In genomic region chr22:20937031-20937793, GRCh38 we compare ENCODE assay signal across 9 cellular contexts. TPM values are rescaled to one million over a fixed set of nuclear protein-coding genes. Genes with fewer than 3 reads are reported as not detected.
DNase-seq lines count a peak whose midpoint lies in the region; ATAC-seq and TF ChIP-seq lines count a peak whose summit lies in the region.
"Had no signal": no experiment of that assay in that cellular context is flagged by ENCODE, and none has a peak within 500 bp of the region (broad histone marks: within the 10 kb centered on the region; RNA-seq: fewer than 3 reads in every experiment).

No MANE protein-coding gene starts in this region.

- peaks cover 29% of the 10 kb centered on the region for H3K79me2 ChIP-seq in trophoblast cell (ENCODE audit: control insufficient read depth, insufficient read depth, low read length, poor library complexity)

- H3K9me3 Mint-ChIP-seq in Caco-2 (ENCODE audit: unreplicated experiment) (no peaks in the 10 kb centered on the region), IgD-negative memory B cell (no peaks in the 10 kb centered on the region)
- H3K9me3 Mint-ChIP-seq in effector memory CD8-positive, alpha-beta T cell: no peaks in the 10 kb centered on the region

- CTCF ChIA-PET in Caco-2 (lab: Charles Lee): interaction anchor here (0.8 to 1.9 kb wide), 4 partner anchors 14 to 52 kb away, joined by 3 to 11 read pairs (median 8); partner anchors contain the start of gene CRKL

- no peaks in the 10 kb centered on the region for H3K79me1 ChIP-seq in trophoblast cell (ENCODE audit: low read length)

- H2AK5ac ChIP-seq in trophoblast cell (ENCODE audit: low read length): no peak overlapping the region

- H3K18ac ChIP-seq in trophoblast cell (ENCODE audit: low read length): peak overlapping the region; percentile 69

- H3K4me1 ChIP-seq in Caco-2 (peaks cover 22% of the 10 kb centered on the region), trophoblast cell (ENCODE audit: control insufficient read depth in 1 of 2, insufficient read depth in 2 of 2, low read length in 2 of 2) (peaks cover 3 to 4% of the 10 kb centered on the region in 2 experiments)

- H3K36me3 ChIP-seq in Caco-2 (ENCODE audit: control insufficient read depth, insufficient read depth, low read length): peaks cover 1% of the 10 kb centered on the region
- peaks cover 24 to 30% of the 10 kb centered on the region in 2 experiments for H3K36me3 ChIP-seq in trophoblast cell (ENCODE audit: control insufficient read depth in 1 of 2, insufficient read depth in 2 of 2, low read length in 2 of 2)

- no TSS peak for BruUV-seq in Caco-2 (replicated peaks; lab: Mats Ljungman, UMichigan)

- no peak for TF ChIP-seq CTCF in Caco-2 (IDR thresholded peaks at IDR 0.05; ENCODE audit: insufficient read depth in 1 of 2, low read depth in 1 of 2, low read length in 1 of 2, severe bottlenecking in 1 of 2, unreplicated experiment in 1 of 2)

- H3K9me3 ChIP-seq in Caco-2 (no peaks in the 10 kb centered on the region), trophoblast cell (ENCODE audit: insufficient read depth, low read depth, low read length) (no peaks in the 10 kb centered on the region)

- ATAC-seq in effector memory CD8-positive, alpha-beta T cell (replicated peaks): no peak
- ATAC-seq in GM18858 (IDR thresholded peaks at IDR 0.05; ENCODE audit: unreplicated experiment): no peak

- H3K4me3 Mint-ChIP-seq in Caco-2 (ENCODE audit: unreplicated experiment) (peak overlapping the region; percentile 9), IgD-negative memory B cell (peak overlapping the region in 3 of 4 donors; percentile 25 to 68 (median 65))
- peak overlapping the region; percentile 69 for H3K4me3 Mint-ChIP-seq in effector memory CD8-positive, alpha-beta T cell

- no peak overlapping the region for H3K9ac ChIP-seq in trophoblast cell (ENCODE audit: low read length)

- H3K27me3 Mint-ChIP-seq in Caco-2 (ENCODE audit: insufficient read depth, unreplicated experiment): no peaks in the 10 kb centered on the region
- H3K27me3 Mint-ChIP-seq in IgD-negative memory B cell: no peaks in the 10 kb centered on the region
- no peaks in the 10 kb centered on the region for H3K27me3 Mint-ChIP-seq in effector memory CD8-positive, alpha-beta T cell

- H3K14ac ChIP-seq in trophoblast cell (ENCODE audit: low read length): no peak overlapping the region

- H3K27me3 ChIP-seq in Caco-2 (replicated peaks; ENCODE audit: control insufficient read depth, insufficient read depth, low read length): no peaks in the 10 kb centered on the region
- H3K27me3 ChIP-seq in trophoblast cell (ENCODE audit: insufficient read depth, low read length): no peaks in the 10 kb centered on the region

- peak overlapping the region; percentile 52 for H3K27ac Mint-ChIP-seq in Caco-2 (ENCODE audit: unreplicated experiment)
- peak overlapping the region in 1 of 3 donors; percentile 31 for H3K27ac Mint-ChIP-seq in IgD-negative memory B cell
- peak overlapping the region; percentile 15 to 27 for H3K27ac Mint-ChIP-seq in effector memory CD8-positive, alpha-beta T cell

- intact Hi-C loops in Caco-2 (cut with micrococcal nuclease; ENCODE audit: unreplicated experiment): no loop called here

- H3K4me1 Mint-ChIP-seq in Caco-2 (ENCODE audit: low read depth, unreplicated experiment) (peaks cover 28% of the 10 kb centered on the region), IgD-negative memory B cell (peaks cover 41 to 56% (median 50%) of the 10 kb centered on the region in 3 donors)
- peaks cover 52 to 81% of the 10 kb centered on the region in 2 donors for H3K4me1 Mint-ChIP-seq in effector memory CD8-positive, alpha-beta T cell (ENCODE audit: low read depth in 2 of 2)

- no peak overlapping the region for H4K91ac ChIP-seq in trophoblast cell (ENCODE audit: low read depth, low read length)

- peak; percentile 57 to 58 for DNase-seq in Caco-2
- no peak for DNase-seq in effector memory CD8-positive, alpha-beta T cell
- no peak for DNase-seq in trophoblast cell
- no peak for DNase-seq in stimulated activated CD4-positive, alpha-beta T cell treated with anti-CD3 and anti-CD28 coated beads, Interleukin-1b, Interleukin-23, amount 100 ng/mL, for 48 hours
- no peak for DNase-seq in effector CD4-positive, alpha-beta T cell
- DNase-seq: activated CD8-positive, alpha-beta memory T cell treated with anti-CD3 and anti-CD28 coated beads for 24 hours; NCI-H446 had no signal

- no peak overlapping the region for H3K27ac ChIP-seq in trophoblast cell (ENCODE audit: low read depth, low read length)

- no peak overlapping the region for H2BK5ac ChIP-seq in trophoblast cell (ENCODE audit: low read depth, low read length, poor library complexity)

- H2AFZ ChIP-seq in trophoblast cell (ENCODE audit: insufficient read depth, low read length, poor library complexity): no peak overlapping the region

- no peak overlapping the region for H3K23ac ChIP-seq in trophoblast cell (ENCODE audit: low read length)

- no peak overlapping the region for H4K12ac ChIP-seq in trophoblast cell (ENCODE audit: low read depth, low read length)

- peak overlapping the region; percentile 94 for H3K4ac ChIP-seq in trophoblast cell (ENCODE audit: low read depth, low read length)

- no peak overlapping the region for H2BK120ac ChIP-seq in trophoblast cell (ENCODE audit: insufficient read depth, low read length, poor library complexity)

- H2BK12ac ChIP-seq in trophoblast cell (ENCODE audit: low read length): no peak overlapping the region

- no CpG with 5 or more reads among the region's 12 CpGs for WGBS in trophoblast cell (ENCODE audit: extremely low coverage, insufficient coverage, insufficient read length)

- H3K36me3 Mint-ChIP-seq in Caco-2 (ENCODE audit: insufficient read depth, unreplicated experiment): peaks cover 64% of the 10 kb centered on the region
- H3K36me3 Mint-ChIP-seq in IgD-negative memory B cell: peaks cover 6% of the 10 kb centered on the region
- peaks cover 60% of the 10 kb centered on the region for H3K36me3 Mint-ChIP-seq in effector memory CD8-positive, alpha-beta T cell (ENCODE audit: insufficient read depth)

- no peak overlapping the region for H4K8ac ChIP-seq in trophoblast cell (ENCODE audit: low read depth, low read length)

- no peak overlapping the region for H3K4me2 ChIP-seq in trophoblast cell (ENCODE audit: low read length)

- H3K4me3 ChIP-seq in Caco-2 (ENCODE audit: low read depth, low read length) (no peak overlapping the region), trophoblast cell (ENCODE audit: low read depth, low read length) (no peak overlapping the region)

- POLR2A ChIA-PET in Caco-2 (lab: Charles Lee): interaction anchor here (0.5 to 1.0 kb wide), 4 partner anchors 10 to 65 kb away, joined by 3 to 6 read pairs (median 4); partner anchors contain the start of gene THAP7

RNA-seq across cellular contexts. Expression of gene CRKL, which starts 20.0 kb away (rescaled TPM):
- 76.0 and 82.7 TPM in 2 replicates for total RNA-seq in Caco-2 (2022)
- polyA plus RNA-seq in IgD-negative memory B cell: 47.2 TPM
- polyA plus RNA-seq in trophoblast cell (2013): 43.3 and 44.5 TPM in 2 replicates

RNA-seq across cellular contexts. Expression of gene AIFM3, which starts 29.8 kb away (rescaled TPM):
- 0.73 and 3.0 TPM in 2 replicates for total RNA-seq in Caco-2 (2022)
- polyA plus RNA-seq in IgD-negative memory B cell: 2.3 TPM
- polyA plus RNA-seq in trophoblast cell (2013): 0.31 and 0.49 TPM in 2 replicates

RNA-seq across cellular contexts. Expression of gene LZTR1, which starts 44.9 kb away (rescaled TPM):
- total RNA-seq in Caco-2 (2022): 37.2 and 41.3 TPM in 2 replicates
- polyA plus RNA-seq in IgD-negative memory B cell: 11.9 TPM
- polyA plus RNA-seq in trophoblast cell (2013): 17.9 and 19.9 TPM in 2 replicates

Comparison
In these comparisons a context has a peak if more than half of its experiments do, and no peak if none do; other contexts are left out.
1. DNase-seq: peak in Caco-2 (2 of 2); none in effector memory CD8-positive, alpha-beta T cell (0 of 3), trophoblast cell (0 of 2), stimulated activated CD4-positive, alpha-beta T cell treated with anti-CD3 and anti-CD28 coated beads, Interleukin-1b, Interleukin-23, amount 100 ng/mL, for 48 hours (single experiment) and effector CD4-positive, alpha-beta T cell (single experiment).
2. H3K4me3 Mint-ChIP-seq: peak in every context shown above with its lines; median percentile 69 in effector memory CD8-positive, alpha-beta T cell; 65 in IgD-negative memory B cell; 9 in Caco-2.